In the genomic region with DNA sequence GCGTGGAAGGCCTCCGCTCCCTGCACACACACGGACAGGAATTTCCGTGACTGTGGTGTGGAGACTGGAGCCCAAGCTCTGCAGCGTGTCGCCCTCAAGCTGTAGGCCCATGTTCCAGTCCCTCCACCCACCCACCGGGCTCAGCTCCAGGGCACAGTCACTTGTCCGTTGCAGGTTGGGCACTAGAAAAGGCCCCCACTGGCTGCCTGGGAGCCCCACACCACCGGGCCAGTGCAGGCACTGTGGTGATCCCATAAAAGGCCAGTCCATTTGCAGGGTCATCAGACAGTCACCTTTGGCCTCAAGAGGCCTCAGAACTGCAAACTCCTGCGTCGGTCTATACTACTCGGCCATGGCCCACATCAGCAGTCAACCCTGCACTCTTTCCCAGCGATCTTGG, we compare ENCODE assay signal across 22 cellular contexts. TPM values are rescaled to one million over a fixed set of nuclear protein-coding genes. Genes with fewer than 3 reads are reported as not detected.
DNase-seq lines count a peak whose midpoint lies in the region; FAIRE-seq and TF ChIP-seq lines count a peak whose summit lies in the region.
"Had no signal": no experiment of that assay in that cellular context is flagged by ENCODE, and none has a peak within 500 bp of the region (broad histone marks: within the 10 kb centered on the region; RNA-seq: fewer than 3 reads in every experiment).

No MANE protein-coding gene starts in this region.

- H3K4me2 ChIP-seq in H1 (ENCODE audit: insufficient read depth in 1 of 2, low read depth in 2 of 2, low read length in 2 of 2) = no peak overlapping the region

- no peak overlapping the region for H3K18ac ChIP-seq in H1 (ENCODE audit: extremely low read depth, low read length)

- H3K4me3 ChIP-seq in H7 (ENCODE audit: insufficient read depth, low read depth, low read length) (no peak overlapping the region), H1 (ENCODE audit: extremely low read depth in 1 of 4, insufficient read depth in 2 of 4, low read depth in 3 of 4, low read length in 4 of 4) (no peak overlapping the region), colonic mucosa (no peak overlapping the region), ascending aorta (no peak overlapping the region)
- H3K4me3 ChIP-seq: GM12878, GM23248, HAP-1 had no signal

- no peaks in the 10 kb centered on the region for H3K79me1 ChIP-seq in H1 (ENCODE audit: low read depth, low read length)

- H2BK12ac ChIP-seq in H1 (ENCODE audit: low read depth, low read length) = no peak overlapping the region

- no peaks in the 10 kb centered on the region for H3K9me3 ChIP-seq in H1 (ENCODE audit: insufficient read depth in 2 of 2, low read depth in 1 of 2, low read length in 1 of 2)
- no peaks in the 10 kb centered on the region for H3K9me3 ChIP-seq in colonic mucosa
- H3K9me3 ChIP-seq in ascending aorta = no peaks in the 10 kb centered on the region
- H3K9me3 ChIP-seq: HAP-1 had no signal

- POLR2A ChIA-PET in H1 (lab: Charles Lee; ENCODE audit: partially characterized antibody) = no interaction called here

- CTCF ChIA-PET in H1 (lab: Charles Lee; ENCODE audit: partially characterized antibody) = interaction anchor here (0.6 to 0.9 kb wide), 3 partner anchors 9 to 121 kb away, joined by 3 read pairs; no protein-coding TSS in a partner anchor

- TF ChIP-seq EP300 in H1 (IDR thresholded peaks at IDR 0.05; ENCODE audit: borderline replicate concordance in 1 of 2, low read depth in 2 of 2, low read length in 2 of 2) = no peak

- no peaks in the 10 kb centered on the region for H3K27me3 ChIP-seq in H7 (ENCODE audit: control insufficient read depth, insufficient read depth, low read length)
- no peaks in the 10 kb centered on the region for H3K27me3 ChIP-seq in H1 (replicated peaks in 1 of 4; ENCODE audit: control insufficient read depth in 3 of 4, extremely low read depth in 1 of 4, insufficient read depth in 3 of 4, low read length in 3 of 4)
- no peaks in the 10 kb centered on the region for H3K27me3 ChIP-seq in colonic mucosa
- H3K27me3 ChIP-seq in ascending aorta = no peaks in the 10 kb centered on the region

- TF ChIP-seq CTCF in C4-2B (conservative IDR thresholded peaks at IDR 0.05) = no peak
- no peak for TF ChIP-seq CTCF in H1 (IDR thresholded peaks at IDR 0.05; ENCODE audit: control extremely low read depth in 1 of 3, insufficient read depth in 1 of 3, low read depth in 1 of 3, low read length in 3 of 3)
- TF ChIP-seq CTCF in colonic mucosa (IDR thresholded peaks at IDR 0.05) = no peak
- no peak for TF ChIP-seq CTCF in ascending aorta (IDR thresholded peaks at IDR 0.05)

- H3K23me2 ChIP-seq in H1 (ENCODE audit: low read depth, low read length) = 0 out of 2 replicates have a peak, but pooled peaks cover 2% of the 10 kb centered on the region

- no peak overlapping the region for H2BK20ac ChIP-seq in H1 (ENCODE audit: low read length)

- no peaks in the 10 kb centered on the region for H3K79me2 ChIP-seq in H1 (ENCODE audit: control insufficient read depth in 1 of 2, insufficient read depth in 2 of 2, low read length in 2 of 2)

- no peak overlapping the region for H4K91ac ChIP-seq in H1 (replicated peaks; ENCODE audit: insufficient read length, low read length)

- no peak overlapping the region for H3K14ac ChIP-seq in H1 (ENCODE audit: insufficient read length)

- H4K8ac ChIP-seq in H1 (ENCODE audit: extremely low read depth, insufficient read depth, low read length) = peak overlapping the region; percentile 41; the same call in 1 of the 2 replicates

- H2BK15ac ChIP-seq in H1 (ENCODE audit: low read length) = no peak overlapping the region

- H3K9ac ChIP-seq in H1 (replicated peaks in 1 of 4; ENCODE audit: extremely low read depth in 1 of 4, low read depth in 3 of 4, low read length in 3 of 4) (no peak overlapping the region), colonic mucosa (ENCODE audit: low read depth in 2 of 2, low read length in 2 of 2) (no peak overlapping the region)
- H3K9ac ChIP-seq: GM23248 had no signal

- H3K27ac ChIP-seq in C4-2B (peak overlapping the region; percentile 60; the same call in 1 of the 2 replicates), H1 (ENCODE audit: low read depth, low read length) (no peak overlapping the region), colonic mucosa (no peak overlapping the region), ascending aorta (no peak overlapping the region)
- H3K27ac ChIP-seq: GM23248 had no signal

- H2BK120ac ChIP-seq in H1 (replicated peaks; ENCODE audit: low read depth, low read length) = no peak overlapping the region

- DNase-seq in H7 = peak; percentile 37
- DNase-seq in H1 (ENCODE audit: low read depth in 1 of 2, low spot score in 2 of 2) = no peak
- no peak for DNase-seq in NCI-H82 (lab: John Stamatoyannopoulos, UW)
- DNase-seq in colonic mucosa = no peak
- DNase-seq in ascending aorta (ENCODE audit: low spot score in 2 of 2) = no peak
- DNase-seq: C1 segment of cervical spinal cord; CD4-positive, alpha-beta T cell; CD8-positive, alpha-beta memory T cell; DMS 273 treated with DMSO at 0.1 percent for 48 hours; DMS79; EL; GDM1; GM23248; HFFc6 had no signal

- intact Hi-C loops in colonic mucosa (cut with DNase I) (no loop called here), ascending aorta (cut with DNase I) (no loop called here)

- no peak overlapping the region for H3K56ac ChIP-seq in H1 (replicated peaks; ENCODE audit: insufficient read length, low read depth, low read length)

- H3K36me3 ChIP-seq in H7 (replicated peaks; ENCODE audit: control insufficient read depth, insufficient read depth, low read length) (no peaks in the 10 kb centered on the region), H1 (ENCODE audit: control insufficient read depth in 2 of 4, insufficient read depth in 4 of 4, low read length in 3 of 4) (no peaks in the 10 kb centered on the region), colonic mucosa (no peaks in the 10 kb centered on the region), ascending aorta (peaks cover 0 to 7% of the 10 kb centered on the region in 2 donors)
- H3K36me3 ChIP-seq: HAP-1 had no signal

- no peak for TF ChIP-seq RAD21 in H1 (IDR thresholded peaks at IDR 0.05 in 1 of 2, conservative IDR thresholded peaks at IDR 0.05 in 1 of 2; ENCODE audit: low read depth in 2 of 2, low read length in 2 of 2)

- H3K4ac ChIP-seq in H1 (replicated peaks; ENCODE audit: insufficient read length, low read depth, low read length) = no peak overlapping the region

- peaks cover 0 to 14% (median 5%) of the 10 kb centered on the region in 4 experiments; a peak in 4 of 7 replicates for H3K4me1 ChIP-seq in H1 (replicated peaks in 1 of 4; ENCODE audit: control insufficient read depth in 3 of 4, insufficient read depth in 4 of 4, low read length in 3 of 4)
- no peaks in the 10 kb centered on the region for H3K4me1 ChIP-seq in colonic mucosa
- no peaks in the 10 kb centered on the region for H3K4me1 ChIP-seq in ascending aorta
- H3K4me1 ChIP-seq: HAP-1 had no signal

- no peak overlapping the region for H2AK5ac ChIP-seq in H1 (ENCODE audit: low read depth, low read length)

- H2AFZ ChIP-seq in H1 (ENCODE audit: low read length) = no peak overlapping the region
- H2AFZ ChIP-seq: GM23248 had no signal

- H4K20me1 ChIP-seq in H1 (replicated peaks in 1 of 2; ENCODE audit: control insufficient read depth in 1 of 2, insufficient read depth in 2 of 2, low read length in 2 of 2) = no peaks in the 10 kb centered on the region

- no peak for FAIRE-seq in H1 (lab: Jason Lieb, UNC)
- FAIRE-seq: D721Med, GM12878, GM19239 had no signal

- no peak overlapping the region for H4K5ac ChIP-seq in H1 (ENCODE audit: insufficient read length, low read depth, low read length)

- 94% methylated on average over 13 of the region's 13 CpGs; no CpG with 5 or more reads in 1 of the 2 experiments for WGBS in H1 (ENCODE audit: extremely low coverage in 1 of 2, insufficient coverage in 1 of 2, insufficient read length in 1 of 2, insufficient replicate concordance in 2 of 2, low coverage in 1 of 2, low lambda C conversion rate in 2 of 2, missing lambda C conversion rate in 1 of 2), 2 experiments

- no peak overlapping the region for H3K23ac ChIP-seq in H1 (ENCODE audit: insufficient read length)

- no peak overlapping the region for H2BK5ac ChIP-seq in H1 (ENCODE audit: low read depth, low read length)

- TF ChIP-seq POLR2A in H1 (IDR thresholded peaks at IDR 0.05; ENCODE audit: control extremely low read depth in 1 of 2, low read depth in 2 of 2, low read length in 2 of 2) = no peak

RNA-seq across cellular contexts. Expression of gene RAB36, which starts 16.3 kb away (rescaled TPM):
- 0.81 and 1.7 TPM in 2 replicates for total RNA-seq in H7 (2014; rRNA removed; shearing (Covaris generic))
- total RNA-seq in H1 (2021; fragmentation: NEBNext Ultra II Directional; extraction: Animal tissue kit (Norgen Biotek cat#: 25700)) = 1.0 and 1.1 TPM in 2 replicates
- 1.4 and 1.5 TPM in 2 replicates for polyA plus RNA-seq in H1 (2011; rRNA removed)
- polyA plus RNA-seq in H1 (2011; cell fraction: cytosol; rRNA removed) = 0.75 TPM
- polyA plus RNA-seq in H1 (2011; cell fraction: nucleus; rRNA removed) = 0.86 TPM
- polyA plus RNA-seq in H1 (2012, experiment 1 of 2) = 0.84 to 1.0 TPM (median 0.98 TPM) in 4 replicates
- polyA plus RNA-seq in H1 (2012, experiment 2 of 2) = 0.87 TPM
- polyA plus RNA-seq in H1 (2013, experiment 1 of 2) = 0.79 TPM
- 0.79 TPM for polyA plus RNA-seq in H1 (2013, experiment 2 of 2)
- 1.0 and 1.5 TPM in 2 replicates for polyA minus RNA-seq in H1 (2011; rRNA and poly(A)+ RNA removed)
- polyA minus RNA-seq in H1 (2011; cell fraction: cytosol; rRNA and poly(A)+ RNA removed) = 0.44 TPM
- 0.70 TPM for polyA minus RNA-seq in H1 (2011; cell fraction: nucleus; rRNA and poly(A)+ RNA removed)
- total RNA-seq in colonic mucosa (1 to 10 TPM in 1 of 2 donors, under 1 TPM in 1; 0.98 to 2.3 TPM), ascending aorta (1.8 TPM)

RNA-seq across cellular contexts. Expression of gene BCR, which starts 18.7 kb away (rescaled TPM):
- total RNA-seq in H7 (2014; rRNA removed; shearing (Covaris generic)) = 84.7 and 89.1 TPM in 2 replicates
- 122 and 130 TPM in 2 replicates for total RNA-seq in H1 (2021; fragmentation: NEBNext Ultra II Directional; extraction: Animal tissue kit (Norgen Biotek cat#: 25700))
- polyA plus RNA-seq in H1 (2011; rRNA removed) = 66.7 and 110 TPM in 2 replicates
- 101 TPM for polyA plus RNA-seq in H1 (2011; cell fraction: cytosol; rRNA removed)
- polyA plus RNA-seq in H1 (2011; cell fraction: nucleus; rRNA removed) = 162 TPM
- polyA plus RNA-seq in H1 (2012, experiment 1 of 2) = 76.6 to 172 TPM (median 129 TPM) in 4 replicates
- polyA plus RNA-seq in H1 (2012, experiment 2 of 2) = 53.7 TPM
- polyA plus RNA-seq in H1 (2013, experiment 1 of 2) = 37.8 TPM
- 37.4 TPM for polyA plus RNA-seq in H1 (2013, experiment 2 of 2)
- 150 and 166 TPM in 2 replicates for polyA minus RNA-seq in H1 (2011; rRNA and poly(A)+ RNA removed)
- 183 TPM for polyA minus RNA-seq in H1 (2011; cell fraction: cytosol; rRNA and poly(A)+ RNA removed)
- 71.0 TPM for polyA minus RNA-seq in H1 (2011; cell fraction: nucleus; rRNA and poly(A)+ RNA removed)
- 10 to 100 TPM; 39.2 to 57.8 TPM for total RNA-seq in colonic mucosa
- 216 TPM for total RNA-seq in ascending aorta

RNA-seq across cellular contexts. Expression of gene RSPH14, which starts 19.8 kb away (rescaled TPM):
- not detected in 2 replicates for total RNA-seq in H7 (2014; rRNA removed; shearing (Covaris generic))
- total RNA-seq in H1 (2021; fragmentation: NEBNext Ultra II Directional; extraction: Animal tissue kit (Norgen Biotek cat#: 25700)) = 0.84 TPM in 1 of 2 replicates, not detected in the other
- 0.28 and 0.30 TPM in 2 replicates for polyA plus RNA-seq in H1 (2011; rRNA removed)
- 0.28 TPM for polyA plus RNA-seq in H1 (2011; cell fraction: cytosol; rRNA removed)
- polyA plus RNA-seq in H1 (2011; cell fraction: nucleus; rRNA removed) = 0.33 TPM
- polyA plus RNA-seq in H1 (2012, experiment 1 of 2) = 0.24 to 0.43 TPM (median 0.28 TPM) in 3 of 4 replicates, not detected in the other
- 0.22 TPM for polyA plus RNA-seq in H1 (2012, experiment 2 of 2)
- 0.10 TPM for polyA plus RNA-seq in H1 (2013, experiment 1 of 2)
- polyA plus RNA-seq in H1 (2013, experiment 2 of 2) = 0.13 TPM
- polyA minus RNA-seq in H1 (2011; rRNA and poly(A)+ RNA removed) = 0.13 and 0.39 TPM in 2 replicates
- polyA minus RNA-seq in H1 (2011; cell fraction: cytosol; rRNA and poly(A)+ RNA removed) = not detected
- polyA minus RNA-seq in H1 (2011; cell fraction: nucleus; rRNA and poly(A)+ RNA removed) = not detected
- total RNA-seq in colonic mucosa = under 1 TPM; 0.45 to 0.69 TPM
- total RNA-seq in ascending aorta = not detected
- total RNA-seq: A172; A673; CD8-positive, alpha-beta memory T cell; GM23248; H4; HFFc6 had no signal
- polyA plus RNA-seq: GM23248 had no signal
